ENCODE assay signal across 27 cellular contexts in the genomic region with DNA sequence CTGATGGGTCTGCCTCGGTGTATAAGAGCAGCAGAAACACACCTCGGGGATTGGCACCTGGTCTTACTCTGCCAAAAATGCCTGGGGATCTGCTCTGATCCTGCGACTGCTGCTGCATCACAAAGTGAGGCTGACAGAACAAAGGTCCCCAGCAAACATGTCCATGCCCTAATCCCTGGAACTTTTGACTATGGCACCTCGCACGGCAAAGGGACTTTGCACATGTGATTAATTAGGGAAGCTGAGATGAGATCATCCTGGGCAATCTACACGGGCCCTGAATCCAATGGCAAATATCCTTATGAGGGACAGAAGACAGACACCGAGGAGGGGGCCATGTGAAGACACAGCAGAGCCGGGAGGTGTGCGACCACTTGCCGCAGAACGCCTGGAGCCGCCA.
"Had no signal": no experiment of that assay in that cellular context is flagged by ENCODE, and none has a peak within 500 bp of the region (broad histone marks: within the 10 kb centered on the region; RNA-seq: fewer than 3 reads in every experiment).

No MANE protein-coding gene starts in this region.

- H3K4me1 ChIP-seq: stomach, suprapubic skin, testis, thyroid gland, tibial artery, tibial nerve, transverse colon, upper lobe of left lung, upper lobe of right lung, uterus, vagina had no signal

- ATAC-seq: stimulated activated effector memory CD8-positive, alpha-beta T cell treated with anti-CD3 and anti-CD28 coated beads, Interleukin-12 subunit alpha, Interleukin-12 subunit beta, amount 100 ng/mL, for 72 hours; stimulated activated memory B cell treated with anti-CD40 and anti-IgM and Interleukin-4, amounts not matched to agents 10 μg/mL and 1 μg/mL and 100 μg/mL, for 72 hours; stimulated activated naive B cell treated with anti-CD40 and anti-IgM and Interleukin-4, amounts not matched to agents 10 μg/mL and 1 μg/mL and 100 μg/mL, for 72 hours; stimulated activated naive CD8-positive, alpha-beta T cell treated with anti-CD3 and anti-CD28 coated beads, Interleukin-15, amount 100 ng/mL, for 72 hours; stimulated activated naive CD8-positive, alpha-beta T cell treated with anti-CD3 and anti-CD28 coated beads, Interleukin-15, Interleukin-2, amounts not matched to agents 100 U/mL and 50 U/mL, for 24 hours; upper lobe of right lung had no signal

- FAIRE-seq: urothelium cell line had no signal

- H3K9me3 ChIP-seq: stomach, suprapubic skin, testis, thoracic aorta, thyroid gland, tibial artery, tibial nerve, transverse colon, upper lobe of left lung, upper lobe of right lung, uterus, vagina had no signal

- H3K36me3 ChIP-seq: thoracic aorta, thyroid gland, transverse colon, upper lobe of right lung, uterus, vagina had no signal

- H3K27ac ChIP-seq: stomach, suprapubic skin, testis, thoracic aorta, thyroid gland, tibial artery, tibial nerve, transverse colon, upper lobe of left lung, upper lobe of right lung, uterus, vagina had no signal

- H3K4me3 ChIP-seq: stomach, suprapubic skin, testis, thoracic aorta, thyroid gland, tibial artery, tibial nerve, transverse colon, upper lobe of left lung, upper lobe of right lung, uterus, vagina had no signal

- DNase-seq: stimulated activated CD4-positive, alpha-beta T cell treated with anti-CD3 and anti-CD28 coated beads, Interleukin-2, amount 100 ng/mL, for 48 hours; stimulated activated CD4-positive, alpha-beta T cell treated with anti-CD3 and anti-CD28 coated beads, Interleukin-4, amount 100 ng/mL, for 1 hour; stimulated activated CD4-positive, alpha-beta T cell treated with anti-CD3 and anti-CD28 coated beads, Interleukin-4, amount 100 ng/mL, for 24 hours; stimulated activated CD4-positive, alpha-beta T cell treated with anti-CD3 and anti-CD28 coated beads, Interleukin-4, amount 100 ng/mL, for 4 hours; stimulated activated CD8-positive, alpha-beta memory T cell treated with anti-CD3 and anti-CD28 coated beads, Interleukin-4, amount 100 ng/mL, for 48 hours; stimulated activated naive B cell treated with anti-CD40 and anti-IgM and Interleukin-4, amounts not matched to agents 10 μg/mL and 1 μg/mL and 100 μg/mL, for 72 hours; stimulated activated naive CD4-positive, alpha-beta T cell; stimulated activated naive CD4-positive, alpha-beta T cell treated with Interleukin-2 at 50 U/mL for 16 hours; stimulated activated naive CD8-positive, alpha-beta T cell treated with anti-CD3 and anti-CD28 coated beads, Interleukin-15, amount 100 ng/mL, for 72 hours; stimulated activated naive CD8-positive, alpha-beta T cell treated with anti-CD3 and anti-CD28 coated beads, Interleukin-15, Interleukin-2, amounts not matched to agents 100 U/mL and 50 U/mL, for 24 hours; stomach; substantia nigra; testis; thyroid gland; tibial artery; transverse colon; trophoblast cell; upper lobe of right lung; uterus had no signal

- H3K27me3 ChIP-seq: stomach, suprapubic skin, testis, thyroid gland, tibial artery, tibial nerve, transverse colon, upper lobe of left lung, upper lobe of right lung, uterus, vagina had no signal
